In the genomic region with DNA sequence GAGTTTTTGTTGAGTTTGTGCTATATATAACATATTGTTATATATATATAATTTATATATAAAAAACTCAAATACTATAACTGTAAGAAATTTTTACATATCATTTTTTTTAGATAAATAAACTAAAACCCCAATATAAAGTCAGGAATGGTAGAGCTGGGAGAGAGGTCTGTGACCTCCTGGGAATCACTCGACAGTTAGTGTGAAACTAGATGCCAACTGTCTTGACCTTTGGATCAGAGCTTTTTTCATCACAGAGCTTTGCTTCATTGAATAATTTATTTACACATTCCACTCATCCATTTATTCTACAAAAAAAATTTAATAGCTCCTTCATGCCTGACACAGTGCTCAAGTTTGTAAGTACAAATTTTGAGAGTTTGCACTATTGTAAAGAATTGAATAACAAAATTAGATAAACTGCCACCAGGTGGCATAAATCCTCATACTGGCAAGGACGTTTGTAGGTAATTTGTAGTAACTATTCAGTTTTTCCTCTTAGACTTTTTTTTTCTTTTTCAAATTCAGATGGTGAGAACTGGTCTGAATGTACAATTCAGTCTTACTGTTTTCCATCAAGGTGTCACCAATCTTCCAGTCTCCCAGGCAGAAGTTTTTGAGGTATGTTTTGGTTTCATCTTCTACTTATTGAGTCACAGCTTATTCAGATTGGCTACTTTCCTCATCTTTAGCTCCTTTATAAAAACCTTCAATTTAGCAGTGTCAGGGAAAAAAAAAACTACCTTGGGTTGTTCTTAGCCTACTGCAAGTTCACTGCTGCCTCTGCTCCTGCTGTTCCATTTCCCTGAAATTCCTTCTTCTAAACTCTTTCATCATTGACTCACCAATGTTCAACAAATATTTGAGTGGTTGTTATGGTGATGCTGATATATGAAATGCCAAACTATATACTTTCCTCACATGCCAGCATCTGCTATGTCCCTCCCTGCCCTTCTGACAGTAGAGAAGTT, we compare ENCODE assay signal across 9 cellular contexts. TPM values are rescaled to one million over a fixed set of nuclear protein-coding genes. Genes with fewer than 3 reads are reported as not detected.
DNase-seq lines count a peak whose midpoint lies in the region; ATAC-seq and TF ChIP-seq lines count a peak whose summit lies in the region.
"Had no signal": no experiment of that assay in that cellular context is flagged by ENCODE, and none has a peak within 500 bp of the region (broad histone marks: within the 10 kb centered on the region; RNA-seq: fewer than 3 reads in every experiment).

No MANE protein-coding gene starts in this region.

- H2AFZ ChIP-seq in parathyroid adenoma: no peak overlapping the region

- H3K79me2 ChIP-seq in parathyroid adenoma: no peaks in the 10 kb centered on the region

- no peaks in the 10 kb centered on the region for H3K4me1 ChIP-seq in parathyroid adenoma

- no peaks in the 10 kb centered on the region for H3K36me3 ChIP-seq in parathyroid adenoma (ENCODE audit: control insufficient read depth, insufficient read depth, low read length)

- H3K27me3 ChIP-seq in parathyroid adenoma (ENCODE audit: control insufficient read depth, insufficient read depth, low read length): no peaks in the 10 kb centered on the region

- peaks cover 6% of the 10 kb centered on the region; the same call in 1 of the 2 replicates for H3K27me3 Mint-ChIP-seq in HFFc6 (ENCODE audit: insufficient read depth)

- ATAC-seq in HG02970 (IDR thresholded peaks at IDR 0.05; ENCODE audit: low FRiP score, unreplicated experiment): no peak

- peaks cover 10% of the 10 kb centered on the region for H3K4me1 Mint-ChIP-seq in HFFc6 (ENCODE audit: low read depth)

- H3K27ac Mint-ChIP-seq in HFFc6: peak overlapping the region; percentile 81

- H3K4me3 ChIP-seq in fibroblast of mammary gland (ENCODE audit: control insufficient read depth, low read depth, low read length) (no peak overlapping the region), parathyroid adenoma (ENCODE audit: low read depth, low read length) (no peak overlapping the region)
- H3K4me3 ChIP-seq: skin epidermis had no signal

- no peaks in the 10 kb centered on the region for H3K36me3 Mint-ChIP-seq in HFFc6 (ENCODE audit: low read depth)

- peak; percentile 6 for DNase-seq in DMS114 treated with DMSO at 0.1 percent for 48 hours (lab: John Stamatoyannopoulos, UW; ENCODE audit: unreplicated experiment)
- peak; percentile 77 for DNase-seq in HFFc6
- peak; percentile 54 for DNase-seq in RKO (ENCODE audit: low spot score)
- peak; percentile 66 for DNase-seq in fibroblast of mammary gland (ENCODE audit: low read depth)
- no peak for DNase-seq in UCSD-AML1 (lab: John Stamatoyannopoulos, UW; ENCODE audit: unreplicated experiment)
- no peak for DNase-seq in effector CD8-positive, alpha-beta T cell (lab: John Stamatoyannopoulos, UW)

- H3K9ac ChIP-seq in parathyroid adenoma: no peak overlapping the region

- no peak overlapping the region for H3K27ac ChIP-seq in parathyroid adenoma
- H3K27ac ChIP-seq: skin epidermis had no signal

- no peaks in the 10 kb centered on the region for H3K9me3 Mint-ChIP-seq in HFFc6

- H3K9me3 ChIP-seq in parathyroid adenoma (ENCODE audit: control insufficient read depth, low read length): no peaks in the 10 kb centered on the region

- TF ChIP-seq CTCF in HFFc6 (IDR thresholded peaks at IDR 0.05) (peak; percentile 89), fibroblast of mammary gland (conservative IDR thresholded peaks at IDR 0.05; ENCODE audit: control insufficient read depth, insufficient read depth, low read depth, low read length) (peak; percentile 55), parathyroid adenoma (IDR thresholded peaks at IDR 0.05) (peak; percentile 44)

- H3K4me3 Mint-ChIP-seq in HFFc6: peak overlapping the region; percentile 65

- H3K4me2 ChIP-seq in parathyroid adenoma (ENCODE audit: low read length): peak overlapping the region; percentile 5

RNA-seq across cellular contexts. Expression of a gene that starts 28.7 kb away (rescaled TPM):
- total RNA-seq in HFFc6 (2021; fragmentation: NEBNext Ultra II Directional; extraction: Animal tissue kit (Norgen Biotek cat#: 25700)): 1 to 10 TPM; 3.2 to 5.2 (median 3.5) TPM

RNA-seq across cellular contexts. Expression of a gene that starts 28.9 kb away (rescaled TPM):
- 1 to 10 TPM; 3.9 to 6.3 (median 5.2) TPM for total RNA-seq in HFFc6 (2021; fragmentation: NEBNext Ultra II Directional; extraction: Animal tissue kit (Norgen Biotek cat#: 25700))

Comparison
In these comparisons a context has a peak if more than half of its experiments do, and no peak if none do; other contexts are left out.
1. DNase-seq: peak in DMS114 treated with DMSO at 0.1 percent for 48 hours (single experiment), HFFc6 (single experiment), RKO (single experiment) and fibroblast of mammary gland (single experiment); none in UCSD-AML1 (single experiment) and effector CD8-positive, alpha-beta T cell (single experiment).
2. Peak in every context shown above with its lines, with median percentiles within 50 percentile points of each other: CTCF ChIP-seq.